8 cellular contexts compared by ENCODE assay signal in the genomic region with DNA sequence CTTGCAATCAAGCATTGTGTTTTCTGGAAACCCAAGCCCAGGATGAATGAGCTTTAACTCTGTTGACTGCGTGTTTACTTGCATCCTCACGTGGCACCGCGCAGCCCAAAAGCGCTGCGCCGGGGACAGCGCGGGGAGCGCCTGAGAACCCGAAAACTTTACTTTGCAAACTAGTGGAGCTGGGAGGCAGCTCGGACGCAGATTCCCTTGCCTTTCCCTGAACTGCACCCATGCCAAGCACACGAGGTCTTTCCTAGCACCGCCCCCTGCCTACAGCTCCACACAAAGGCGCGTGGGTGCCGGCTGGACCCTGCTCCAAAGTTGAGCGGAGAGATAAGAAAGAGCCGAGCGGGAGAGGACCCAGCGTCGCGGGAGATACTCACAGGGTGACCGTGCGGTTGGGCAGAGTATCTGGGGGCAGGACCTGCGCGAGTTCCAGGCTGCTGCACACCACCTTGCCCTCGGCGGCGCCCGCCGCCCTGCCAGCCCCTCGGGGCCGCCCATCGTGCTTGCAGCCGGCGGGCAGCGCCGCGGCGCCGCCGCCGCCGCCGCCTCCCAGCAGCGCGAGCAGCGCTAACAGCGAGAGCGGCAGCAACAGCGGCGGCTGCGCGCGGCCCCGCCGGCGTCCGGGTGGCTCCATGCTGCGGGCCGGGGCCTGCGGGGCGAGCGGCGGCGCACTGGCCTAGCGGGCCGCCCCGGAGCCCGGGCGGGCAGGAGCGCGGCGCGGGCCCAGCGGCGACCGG. TPM values are rescaled to one million over a fixed set of nuclear protein-coding genes. Genes with fewer than 3 reads are reported as not detected.
DNase-seq lines count a peak whose midpoint lies in the region; ATAC-seq, FAIRE-seq and TF ChIP-seq lines count a peak whose summit lies in the region.

No MANE protein-coding gene starts in this region.

- H3K9me3 ChIP-seq in neural cell (ENCODE audit: low read length) (no peaks in the 10 kb centered on the region), thyroid gland (no peaks in the 10 kb centered on the region)

- H3K9me2 ChIP-seq in neural cell (ENCODE audit: insufficient read depth, low read length), result no peaks in the 10 kb centered on the region

- H4K20me1 ChIP-seq in neural cell (ENCODE audit: insufficient read depth), result no peaks in the 10 kb centered on the region

- H3F3A ChIP-seq in neural cell (ENCODE audit: insufficient read depth, low read length, poor library complexity, severe bottlenecking), result peaks cover 3% of the 10 kb centered on the region

- H3K27me3 ChIP-seq in neural cell (ENCODE audit: insufficient read depth, low read depth, low read length), result no peaks in the 10 kb centered on the region
- no peaks in the 10 kb centered on the region for H3K27me3 ChIP-seq in thyroid gland

- no peaks in the 10 kb centered on the region for H3K36me3 ChIP-seq in neural cell (ENCODE audit: insufficient read depth, low read length)
- no peaks in the 10 kb centered on the region for H3K36me3 ChIP-seq in thyroid gland

- H3K9me3 Mint-ChIP-seq in activated T-helper 1 cell treated with anti-CD3 and anti-CD28 coated beads, Interleukin-12 subunit alpha, Interleukin-12 subunit beta, Interleukin-2, Interleukin-4 antibody, amounts not matched to agents 30 ng/mL and 10 ng/mL and 1 ng/mL, durations not matched to agents 14 hours and 24 hours and 36 hours, result no peaks in the 10 kb centered on the region

- ATAC-seq in HG02852 (IDR thresholded peaks at IDR 0.05; ENCODE audit: unreplicated experiment) (peak; percentile 43), HG03175 (IDR thresholded peaks at IDR 0.05; ENCODE audit: unreplicated experiment) (no peak)

- TF ChIP-seq CTCF in neural cell (IDR thresholded peaks at IDR 0.05; ENCODE audit: poor library complexity, severe bottlenecking) (no peak), thyroid gland (IDR thresholded peaks at IDR 0.05) (no peak)

- H3K4me3 ChIP-seq in neural cell (ENCODE audit: low read length) (peak overlapping the region; percentile 94), thyroid gland (replicated peaks in 1 of 3) (peak overlapping the region in 2 of 3 donors; percentile 31 to 62)

- peaks cover 23% of the 10 kb centered on the region for H3K4me1 Mint-ChIP-seq in activated T-helper 1 cell treated with anti-CD3 and anti-CD28 coated beads, Interleukin-12 subunit alpha, Interleukin-12 subunit beta, Interleukin-2, Interleukin-4 antibody, amounts not matched to agents 30 ng/mL and 10 ng/mL and 1 ng/mL, durations not matched to agents 14 hours and 24 hours and 36 hours (ENCODE audit: low read depth)

- peaks cover 38% of the 10 kb centered on the region for H3K79me2 ChIP-seq in neural cell (replicated peaks; ENCODE audit: insufficient read depth, low read length)

- TF ChIP-seq POLR2A in thyroid gland (IDR thresholded peaks at IDR 0.05), result no peak

- H3K36me3 Mint-ChIP-seq in activated T-helper 1 cell treated with anti-CD3 and anti-CD28 coated beads, Interleukin-12 subunit alpha, Interleukin-12 subunit beta, Interleukin-2, Interleukin-4 antibody, amounts not matched to agents 30 ng/mL and 10 ng/mL and 1 ng/mL, durations not matched to agents 14 hours and 24 hours and 36 hours (ENCODE audit: low read depth), result peaks cover 6% of the 10 kb centered on the region

- H2AFZ ChIP-seq in neural cell (ENCODE audit: low read depth, low read length), result peak overlapping the region; percentile 18

- no peak for FAIRE-seq in frontal cortex (lab: Jason Lieb, UNC)

- peak overlapping the region; percentile 88 for H3K4me2 ChIP-seq in neural cell (ENCODE audit: low read length)

- peak; percentile 30 for DNase-seq in GF-D8 (lab: John Stamatoyannopoulos, UW)
- DNase-seq in NCI-H510A (lab: John Stamatoyannopoulos, UW), result peak; percentile 43
- peak; percentile 12 for DNase-seq in activated T-helper 1 cell treated with anti-CD3 and anti-CD28 coated beads, Interleukin-12 subunit alpha, Interleukin-12 subunit beta, Interleukin-2, Interleukin-4 antibody, amounts not matched to agents 30 ng/mL and 10 ng/mL and 1 ng/mL, durations not matched to agents 14 hours and 24 hours and 36 hours (ENCODE audit: low spot score)
- peak; percentile 54 to 56 for DNase-seq in frontal cortex (ENCODE audit: low spot score in 2 of 2)
- DNase-seq in thyroid gland, result peak; percentile 73 to 75

- peaks cover 11 to 12% of the 10 kb centered on the region in 2 donors for H3K4me1 ChIP-seq in thyroid gland

- peak overlapping the region; percentile 92 for H3K27ac Mint-ChIP-seq in activated T-helper 1 cell treated with anti-CD3 and anti-CD28 coated beads, Interleukin-12 subunit alpha, Interleukin-12 subunit beta, Interleukin-2, Interleukin-4 antibody, amounts not matched to agents 30 ng/mL and 10 ng/mL and 1 ng/mL, durations not matched to agents 14 hours and 24 hours and 36 hours

- H3K27ac ChIP-seq in neural cell (ENCODE audit: low read length) (no peak overlapping the region), thyroid gland (peak overlapping the region; percentile 69 to 98 (median 82))

- peak overlapping the region; percentile 96 for H3K4me3 Mint-ChIP-seq in activated T-helper 1 cell treated with anti-CD3 and anti-CD28 coated beads, Interleukin-12 subunit alpha, Interleukin-12 subunit beta, Interleukin-2, Interleukin-4 antibody, amounts not matched to agents 30 ng/mL and 10 ng/mL and 1 ng/mL, durations not matched to agents 14 hours and 24 hours and 36 hours

- H3K9ac ChIP-seq in neural cell (ENCODE audit: low read length), result peak overlapping the region; percentile 70

- 0 to 1% methylated on average over 19 to 23 of the region's 80 CpGs for WGBS in thyroid gland, 2 donors

- intact Hi-C loops in activated T-helper 1 cell treated with anti-CD3 and anti-CD28 coated beads, Interleukin-12 subunit alpha, Interleukin-12 subunit beta, Interleukin-2, Interleukin-4 antibody, amounts not matched to agents 30 ng/mL and 10 ng/mL and 1 ng/mL, durations not matched to agents 14 hours and 24 hours and 36 hours (cut with micrococcal nuclease), result loop anchor here (1.0 to 10.0 kb wide), 7 partner anchors 14 to 819 kb away; a partner anchor contains a TSS
- intact Hi-C loops in thyroid gland (cut with DNase I), result no loop called here

- peaks cover 4% of the 10 kb centered on the region for H3K27me3 Mint-ChIP-seq in activated T-helper 1 cell treated with anti-CD3 and anti-CD28 coated beads, Interleukin-12 subunit alpha, Interleukin-12 subunit beta, Interleukin-2, Interleukin-4 antibody, amounts not matched to agents 30 ng/mL and 10 ng/mL and 1 ng/mL, durations not matched to agents 14 hours and 24 hours and 36 hours (ENCODE audit: insufficient read depth)

- peak; percentile 33 for TF ChIP-seq RAD21 in neural cell (conservative IDR thresholded peaks at IDR 0.05)

- peak; percentile 17 for TF ChIP-seq EP300 in neural cell (conservative IDR thresholded peaks at IDR 0.05; ENCODE audit: poor library complexity, severe bottlenecking)

TF ChIP-seq in neural cell, 6 proteins besides CTCF, POLR2A, EP300 and RAD21:
- no peak for TF ChIP-seq EZH2 (IDR thresholded peaks at IDR 0.05; ENCODE audit: borderline replicate concordance, insufficient read depth, low read length, poor library complexity, severe bottlenecking)
- TF ChIP-seq, protein P1, sequence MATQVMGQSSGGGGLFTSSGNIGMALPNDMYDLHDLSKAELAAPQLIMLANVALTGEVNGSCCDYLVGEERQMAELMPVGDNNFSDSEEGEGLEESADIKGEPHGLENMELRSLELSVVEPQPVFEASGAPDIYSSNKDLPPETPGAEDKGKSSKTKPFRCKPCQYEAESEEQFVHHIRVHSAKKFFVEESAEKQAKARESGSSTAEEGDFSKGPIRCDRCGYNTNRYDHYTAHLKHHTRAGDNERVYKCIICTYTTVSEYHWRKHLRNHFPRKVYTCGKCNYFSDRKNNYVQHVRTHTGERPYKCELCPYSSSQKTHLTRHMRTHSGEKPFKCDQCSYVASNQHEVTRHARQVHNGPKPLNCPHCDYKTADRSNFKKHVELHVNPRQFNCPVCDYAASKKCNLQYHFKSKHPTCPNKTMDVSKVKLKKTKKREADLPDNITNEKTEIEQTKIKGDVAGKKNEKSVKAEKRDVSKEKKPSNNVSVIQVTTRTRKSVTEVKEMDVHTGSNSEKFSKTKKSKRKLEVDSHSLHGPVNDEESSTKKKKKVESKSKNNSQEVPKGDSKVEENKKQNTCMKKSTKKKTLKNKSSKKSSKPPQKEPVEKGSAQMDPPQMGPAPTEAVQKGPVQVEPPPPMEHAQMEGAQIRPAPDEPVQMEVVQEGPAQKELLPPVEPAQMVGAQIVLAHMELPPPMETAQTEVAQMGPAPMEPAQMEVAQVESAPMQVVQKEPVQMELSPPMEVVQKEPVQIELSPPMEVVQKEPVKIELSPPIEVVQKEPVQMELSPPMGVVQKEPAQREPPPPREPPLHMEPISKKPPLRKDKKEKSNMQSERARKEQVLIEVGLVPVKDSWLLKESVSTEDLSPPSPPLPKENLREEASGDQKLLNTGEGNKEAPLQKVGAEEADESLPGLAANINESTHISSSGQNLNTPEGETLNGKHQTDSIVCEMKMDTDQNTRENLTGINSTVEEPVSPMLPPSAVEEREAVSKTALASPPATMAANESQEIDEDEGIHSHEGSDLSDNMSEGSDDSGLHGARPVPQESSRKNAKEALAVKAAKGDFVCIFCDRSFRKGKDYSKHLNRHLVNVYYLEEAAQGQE (IDR thresholded peaks at IDR 0.05; ENCODE audit: borderline replicate concordance), result no peak
- no peak for TF ChIP-seq TAF1 (IDR thresholded peaks at IDR 0.05; ENCODE audit: low read depth)
- no peak for TF ChIP-seq SMC3 (conservative IDR thresholded peaks at IDR 0.05; ENCODE audit: poor library complexity)
- peak; percentile 90 for TF ChIP-seq MXI1 (conservative IDR thresholded peaks at IDR 0.05; ENCODE audit: poor library complexity, severe bottlenecking)
- peak; percentile 61 for TF ChIP-seq POLR2AphosphoS5 (IDR thresholded peaks at IDR 0.05)

RNA-seq across cellular contexts. Expression of a gene that starts 0.6 kb away (rescaled TPM):
- 19.2 and 19.8 TPM in 2 replicates for total RNA-seq in activated T-helper 1 cell treated with anti-CD3 and anti-CD28 coated beads, Interleukin-12 subunit alpha, Interleukin-12 subunit beta, Interleukin-2, Interleukin-4 antibody, amounts not matched to agents 30 ng/mL and 10 ng/mL and 1 ng/mL, durations not matched to agents 14 hours and 24 hours and 36 hours
- 45.2 TPM for total RNA-seq in frontal cortex
- polyA plus RNA-seq in neural cell, result 38.4 and 40.5 TPM in 2 replicates
- polyA minus RNA-seq in neural cell, result 91.2 and 91.8 TPM in 2 replicates
- 100 to 1,000 TPM in 3 of 4 donors, 10 to 100 TPM in 1; 99.1 to 117 (median 109) TPM for total RNA-seq in thyroid gland

Comparison
In these comparisons a context has a peak if more than half of its experiments do, and no peak if none do; other contexts are left out.
1. DNase-seq: peak in every context shown above with its lines; median percentile 74 in thyroid gland; 55 in frontal cortex; 43 in NCI-H510A; 30 in GF-D8; 12 in activated T-helper 1 cell treated with anti-CD3 and anti-CD28 coated beads, Interleukin-12 subunit alpha, Interleukin-12 subunit beta, Interleukin-2, Interleukin-4 antibody, amounts not matched to agents 30 ng/mL and 10 ng/mL and 1 ng/mL, durations not matched to agents 14 hours and 24 hours and 36 hours.